In genomic region chr1:211169353-211169752, GRCh38 we compare ENCODE assay signal across 9 cellular contexts. TPM values are rescaled to one million over a fixed set of nuclear protein-coding genes. Genes with fewer than 3 reads are reported as not detected.
"Had no signal": no experiment of that assay in that cellular context is flagged by ENCODE, and none has a peak within 500 bp of the region (broad histone marks: within the 10 kb centered on the region; RNA-seq: fewer than 3 reads in every experiment).

No MANE protein-coding gene starts in this region.

- H3K4me2 ChIP-seq: KMS-11 had no signal

- H3K4me3 ChIP-seq: GM23248, HAP-1, K562 had no signal

- H3K4me1 ChIP-seq: HAP-1 had no signal

- H3K27ac ChIP-seq: GM23248, HL-60, KMS-11 had no signal

- DNase-seq: GM23248, GOT3, H7, IMR-90 had no signal

- H2AFZ ChIP-seq: GM23248 had no signal

- H3K36me3 ChIP-seq: HAP-1 had no signal

- FAIRE-seq: K562 had no signal

- ATAC-seq: HCT116, K562 had no signal

- H3K9ac ChIP-seq: GM23248, KMS-11 had no signal

RNA-seq across cellular contexts. Expression of gene KCNH1, which starts 35.4 kb away (rescaled TPM):
- total RNA-seq: K562 had no signal
- polyA plus RNA-seq: K562 had no signal
